Comparison of ENCODE assay signal across 8 cellular contexts in the genomic region with DNA sequence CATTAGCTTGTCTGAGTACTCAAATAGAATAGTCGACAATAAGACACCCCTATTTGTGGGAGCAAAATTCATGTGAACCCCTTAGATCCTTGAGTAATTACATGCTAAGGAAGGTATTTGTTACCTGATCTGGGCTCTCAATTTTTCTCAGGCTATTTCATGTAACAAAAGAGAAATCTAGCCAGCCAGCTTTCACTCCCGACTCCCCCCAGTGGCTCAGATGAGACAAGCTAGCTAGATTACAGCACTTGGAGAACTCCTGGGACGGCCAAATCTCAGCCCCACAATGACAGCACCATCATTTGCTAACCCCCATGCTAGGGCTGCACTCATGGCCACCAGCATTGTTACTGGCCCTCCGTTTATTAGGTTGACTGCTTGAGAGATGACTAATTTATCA. TPM values are rescaled to one million over a fixed set of nuclear protein-coding genes. Genes with fewer than 3 reads are reported as not detected.
DNase-seq lines count a peak whose midpoint lies in the region; ATAC-seq, FAIRE-seq and TF ChIP-seq lines count a peak whose summit lies in the region.

No MANE protein-coding gene starts in this region.

- intact Hi-C loops in HepG2 (cut with micrococcal nuclease; ENCODE audit: unreplicated experiment): loop anchor here (2.0 to 5.0 kb wide), 2 partner anchors 115 to 154 kb away; no protein-coding TSS in a partner anchor
- intact Hi-C loops in activated T-helper 1 cell treated with anti-CD3 and anti-CD28 coated beads, Interleukin-12 subunit alpha, Interleukin-12 subunit beta, Interleukin-2, Interleukin-4 antibody, amounts not matched to agents 30 ng/mL and 10 ng/mL and 1 ng/mL, durations not matched to agents 14 hours and 24 hours and 36 hours (cut with micrococcal nuclease): no loop called here

- DNase-seq in NCI-H82 (lab: John Stamatoyannopoulos, UW) (peak; percentile 69), NCI-H82 treated with DMSO at 0.1 percent for 48 hours (lab: John Stamatoyannopoulos, UW; ENCODE audit: unreplicated experiment) (no peak), MG63 (peak; percentile 31), astrocyte of the cerebellum (ENCODE audit: low read depth) (peak; percentile 32), HepG2 (ENCODE audit: low spot score) (peak; percentile 27)
- no peak for DNase-seq in activated T-helper 1 cell treated with anti-CD3 and anti-CD28 coated beads, Interleukin-12 subunit alpha, Interleukin-12 subunit beta, Interleukin-2, Interleukin-4 antibody, amounts not matched to agents 30 ng/mL and 10 ng/mL and 1 ng/mL, durations not matched to agents 14 hours and 24 hours and 36 hours (ENCODE audit: low spot score)
- DNase-seq in activated T-cell treated with anti-CD3 and anti-CD28 coated beads, Interleukin-2, amount 50 U/mL, for 24 hours: no peak

- no peak overlapping the region for H3K27ac ChIP-seq in HepG2 (ENCODE audit: extremely low read length, insufficient read depth, low read length)

- H3K27me3 Mint-ChIP-seq in activated T-helper 1 cell treated with anti-CD3 and anti-CD28 coated beads, Interleukin-12 subunit alpha, Interleukin-12 subunit beta, Interleukin-2, Interleukin-4 antibody, amounts not matched to agents 30 ng/mL and 10 ng/mL and 1 ng/mL, durations not matched to agents 14 hours and 24 hours and 36 hours (ENCODE audit: insufficient read depth): peaks cover 3% of the 10 kb centered on the region
- peaks cover 31% of the 10 kb centered on the region for H3K27me3 Mint-ChIP-seq in activated T-cell treated with anti-CD3 and anti-CD28 coated beads, Interleukin-2, amount 50 U/mL, for 24 hours

- BruUV-seq in HepG2 (replicated peaks; lab: Mats Ljungman, UMichigan): no TSS peak

- TF ChIP-seq POLR2A in HepG2 (IDR thresholded peaks at IDR 0.05; ENCODE audit: insufficient read depth in 1 of 2, low read depth in 2 of 2, low read length in 2 of 2): no peak

- no peak overlapping the region for H3K4me3 Mint-ChIP-seq in activated T-helper 1 cell treated with anti-CD3 and anti-CD28 coated beads, Interleukin-12 subunit alpha, Interleukin-12 subunit beta, Interleukin-2, Interleukin-4 antibody, amounts not matched to agents 30 ng/mL and 10 ng/mL and 1 ng/mL, durations not matched to agents 14 hours and 24 hours and 36 hours
- no peak overlapping the region for H3K4me3 Mint-ChIP-seq in activated T-cell treated with anti-CD3 and anti-CD28 coated beads, Interleukin-2, amount 50 U/mL, for 24 hours

- H3K36me3 ChIP-seq in MG63 (no peaks in the 10 kb centered on the region), HepG2 (replicated peaks in 1 of 2; ENCODE audit: control insufficient read depth in 1 of 2, insufficient read depth in 2 of 2, low read length in 2 of 2) (no peaks in the 10 kb centered on the region)

- TF ChIP-seq EP300 in HepG2 (IDR thresholded peaks at IDR 0.05; ENCODE audit: low read depth in 2 of 2, low read length in 2 of 2) (no peak), HepG2 (CRISPR knock-in tag; IDR thresholded peaks at IDR 0.05; ENCODE audit: borderline replicate concordance) (no peak)

- POLR2A ChIA-PET in HepG2 (lab: Yijun Ruan, JAX): no interaction called here

- no peaks in the 10 kb centered on the region for H3K4me1 ChIP-seq in HepG2 (ENCODE audit: insufficient read depth, low read length)

- H3K9me3 ChIP-seq in MG63 (no peaks in the 10 kb centered on the region), HepG2 (ENCODE audit: low read length) (no peaks in the 10 kb centered on the region)

- H3K9me3 Mint-ChIP-seq in activated T-helper 1 cell treated with anti-CD3 and anti-CD28 coated beads, Interleukin-12 subunit alpha, Interleukin-12 subunit beta, Interleukin-2, Interleukin-4 antibody, amounts not matched to agents 30 ng/mL and 10 ng/mL and 1 ng/mL, durations not matched to agents 14 hours and 24 hours and 36 hours: no peaks in the 10 kb centered on the region
- no peaks in the 10 kb centered on the region for H3K9me3 Mint-ChIP-seq in activated T-cell treated with anti-CD3 and anti-CD28 coated beads, Interleukin-2, amount 50 U/mL, for 24 hours

- H2AFZ ChIP-seq in HepG2 (ENCODE audit: low read length): no peak overlapping the region

- TF ChIP-seq CTCF in astrocyte of the cerebellum (IDR thresholded peaks at IDR 0.05; ENCODE audit: low read depth, low read length, missing control alignments): peak; percentile 89
- TF ChIP-seq CTCF in HepG2 (CRISPR knock-in tag; IDR thresholded peaks at IDR 0.05): peak; percentile 54

- no peaks in the 10 kb centered on the region for H3K4me1 Mint-ChIP-seq in activated T-helper 1 cell treated with anti-CD3 and anti-CD28 coated beads, Interleukin-12 subunit alpha, Interleukin-12 subunit beta, Interleukin-2, Interleukin-4 antibody, amounts not matched to agents 30 ng/mL and 10 ng/mL and 1 ng/mL, durations not matched to agents 14 hours and 24 hours and 36 hours (ENCODE audit: low read depth)
- no peaks in the 10 kb centered on the region for H3K4me1 Mint-ChIP-seq in activated T-cell treated with anti-CD3 and anti-CD28 coated beads, Interleukin-2, amount 50 U/mL, for 24 hours (ENCODE audit: low read depth)

- no peaks in the 10 kb centered on the region for H3K36me3 Mint-ChIP-seq in activated T-helper 1 cell treated with anti-CD3 and anti-CD28 coated beads, Interleukin-12 subunit alpha, Interleukin-12 subunit beta, Interleukin-2, Interleukin-4 antibody, amounts not matched to agents 30 ng/mL and 10 ng/mL and 1 ng/mL, durations not matched to agents 14 hours and 24 hours and 36 hours (ENCODE audit: low read depth)
- H3K36me3 Mint-ChIP-seq in activated T-cell treated with anti-CD3 and anti-CD28 coated beads, Interleukin-2, amount 50 U/mL, for 24 hours (ENCODE audit: low read depth): no peaks in the 10 kb centered on the region

- no peak overlapping the region for H3K9ac ChIP-seq in HepG2 (ENCODE audit: insufficient read depth, low read depth, low read length)

- no peak overlapping the region for H3K4me2 ChIP-seq in HepG2 (ENCODE audit: low read depth, low read length)

- CTCF ChIA-PET in HepG2 (lab: Yijun Ruan, JAX; ENCODE audit: low intra/inter-chr PET ratio, low total read pairs): interaction anchor here (0.9 to 4.0 kb wide), 4 partner anchors 95 to 220 kb away, joined by 3 to 109 read pairs (median 23); no protein-coding TSS in a partner anchor

- H3K27ac Mint-ChIP-seq in activated T-helper 1 cell treated with anti-CD3 and anti-CD28 coated beads, Interleukin-12 subunit alpha, Interleukin-12 subunit beta, Interleukin-2, Interleukin-4 antibody, amounts not matched to agents 30 ng/mL and 10 ng/mL and 1 ng/mL, durations not matched to agents 14 hours and 24 hours and 36 hours: no peak overlapping the region
- no peak overlapping the region for H3K27ac Mint-ChIP-seq in activated T-cell treated with anti-CD3 and anti-CD28 coated beads, Interleukin-2, amount 50 U/mL, for 24 hours

- in situ Hi-C loops in astrocyte of the cerebellum (cut with HindIII; ENCODE audit: low sequenced_read_pairs): no loop called here
- in situ Hi-C loops in HepG2 (cut with HindIII; ENCODE audit: extremely low pct_ligation_motif_present, low pct_unique_long_range_greater_than_20kb): no loop called here

- ATAC-seq in HepG2 (peak; percentile 68), HG03521 (IDR thresholded peaks at IDR 0.05; ENCODE audit: unreplicated experiment) (no peak)

- no peaks in the 10 kb centered on the region for H3K79me2 ChIP-seq in HepG2 (ENCODE audit: insufficient read depth, low read length)

- peak; percentile 65 for FAIRE-seq in HepG2 (lab: Jason Lieb, UNC)

- TF ChIP-seq RAD21 in HepG2 (CRISPR knock-in tag; IDR thresholded peaks at IDR 0.05): peak; percentile 48; the same call in 1 of the 2 replicates

- no peaks in the 10 kb centered on the region for H4K20me1 ChIP-seq in HepG2 (ENCODE audit: insufficient read depth, low read length)

- H3K27me3 ChIP-seq in MG63 (no peaks in the 10 kb centered on the region), HepG2 (ENCODE audit: control insufficient read depth in 1 of 2, insufficient read depth in 2 of 2, low read length in 2 of 2) (no peaks in the 10 kb centered on the region; a peak in 2 of 5 replicates)

- 6% methylated on average over 3 of the region's 4 CpGs for WGBS in HepG2 (ENCODE audit: low lambda C conversion rate)

- H3K4me3 ChIP-seq in MG63 (no peak overlapping the region), astrocyte of the cerebellum (ENCODE audit: low read depth, low read length) (no peak overlapping the region), HepG2 (replicated peaks in 1 of 3; ENCODE audit: insufficient read depth in 1 of 3, low read depth in 2 of 3, low read length in 3 of 3) (no peak overlapping the region)

RNA-seq across cellular contexts. Expression of a gene that starts 41.3 kb away (rescaled TPM):
- total RNA-seq in MG63 (2014; rRNA removed; shearing (Covaris generic); ENCODE audit: low replicate concordance): 0.30 and 0.67 TPM in 2 replicates
- total RNA-seq in HepG2 (2016; rRNA removed; fragmentation: Illumina TruSeq; extraction: Trizol): 0.59 and 0.86 TPM in 2 replicates
- total RNA-seq in HepG2 (2016; cell fraction: cytosol; rRNA removed; fragmentation: Illumina TruSeq; extraction: Trizol; ENCODE audit: low read depth): 0.10 TPM in 1 of 2 replicates, not detected in the other
- total RNA-seq in HepG2 (2016; cell fraction: insoluble cytoplasmic fraction; rRNA removed; fragmentation: Illumina TruSeq; extraction: Trizol): 0.82 and 0.89 TPM in 2 replicates
- 0.31 and 0.37 TPM in 2 replicates for total RNA-seq in HepG2 (2016; cell fraction: membrane; rRNA removed; fragmentation: Illumina TruSeq; extraction: Trizol)
- total RNA-seq in HepG2 (2016; cell fraction: nucleus; rRNA removed; fragmentation: Illumina TruSeq; extraction: Trizol): 1.6 and 2.0 TPM in 2 replicates
- 1.0 and 1.5 TPM in 2 replicates for polyA plus RNA-seq in HepG2 (2011; rRNA removed)
- 0.38 and 0.44 TPM in 2 replicates for polyA plus RNA-seq in HepG2 (2011; cell fraction: cytosol; rRNA removed)
- 2.3 and 2.8 TPM in 2 replicates for polyA plus RNA-seq in HepG2 (2011; cell fraction: nucleus; rRNA removed)
- polyA plus RNA-seq in HepG2 (2012): 1.0 and 1.7 TPM in 2 replicates
- 0.06 TPM in 1 of 2 replicates, not detected in the other for polyA plus RNA-seq in HepG2 (2016; cell fraction: cytosol; fragmentation: Illumina TruSeq; extraction: Trizol; ENCODE audit: low read depth)
- polyA plus RNA-seq in HepG2 (2016; cell fraction: insoluble cytoplasmic fraction; fragmentation: Illumina TruSeq; extraction: Trizol; ENCODE audit: low read depth): 0.37 TPM in 2 replicates
- 0.20 and 0.24 TPM in 2 replicates for polyA plus RNA-seq in HepG2 (2016; cell fraction: membrane; fragmentation: Illumina TruSeq; extraction: Trizol; ENCODE audit: low read depth)
- 2.0 and 2.3 TPM in 2 replicates for polyA plus RNA-seq in HepG2 (2016; cell fraction: nucleus; fragmentation: Illumina TruSeq; extraction: Trizol; ENCODE audit: insufficient read depth, low read depth)
- polyA minus RNA-seq in HepG2 (2011; rRNA and poly(A)+ RNA removed; ENCODE audit: low replicate concordance): 1.5 TPM in 1 of 2 replicates, not detected in the other
- 0.26 and 0.49 TPM in 2 replicates for polyA minus RNA-seq in HepG2 (2011; cell fraction: cytosol; rRNA and poly(A)+ RNA removed)
- polyA minus RNA-seq in HepG2 (2011; cell fraction: nucleus; rRNA and poly(A)+ RNA removed): 4.9 and 5.5 TPM in 2 replicates
- 0.15 TPM in 1 of 2 replicates, not detected in the other for total RNA-seq in activated T-helper 1 cell treated with anti-CD3 and anti-CD28 coated beads, Interleukin-12 subunit alpha, Interleukin-12 subunit beta, Interleukin-2, Interleukin-4 antibody, amounts not matched to agents 30 ng/mL and 10 ng/mL and 1 ng/mL, durations not matched to agents 14 hours and 24 hours and 36 hours

RNA-seq across cellular contexts. Expression of a gene that starts 44.4 kb away (rescaled TPM):
- total RNA-seq in MG63 (2014; rRNA removed; shearing (Covaris generic); ENCODE audit: low replicate concordance): 0.69 TPM in 1 of 2 replicates, not detected in the other
- 9.1 and 10.9 TPM in 2 replicates for total RNA-seq in HepG2 (2016; rRNA removed; fragmentation: Illumina TruSeq; extraction: Trizol)
- total RNA-seq in HepG2 (2016; cell fraction: cytosol; rRNA removed; fragmentation: Illumina TruSeq; extraction: Trizol; ENCODE audit: low read depth): 1.5 and 2.4 TPM in 2 replicates
- 9.6 and 9.7 TPM in 2 replicates for total RNA-seq in HepG2 (2016; cell fraction: insoluble cytoplasmic fraction; rRNA removed; fragmentation: Illumina TruSeq; extraction: Trizol)
- 6.7 and 9.2 TPM in 2 replicates for total RNA-seq in HepG2 (2016; cell fraction: membrane; rRNA removed; fragmentation: Illumina TruSeq; extraction: Trizol)
- 13.6 and 15.6 TPM in 2 replicates for total RNA-seq in HepG2 (2016; cell fraction: nucleus; rRNA removed; fragmentation: Illumina TruSeq; extraction: Trizol)
- polyA plus RNA-seq in HepG2 (2011; rRNA removed): 23.0 and 23.9 TPM in 2 replicates
- polyA plus RNA-seq in HepG2 (2011; cell fraction: cytosol; rRNA removed): 28.9 and 50.2 TPM in 2 replicates
- polyA plus RNA-seq in HepG2 (2011; cell fraction: nucleus; rRNA removed): 15.5 and 19.9 TPM in 2 replicates
- polyA plus RNA-seq in HepG2 (2012): 25.6 and 28.5 TPM in 2 replicates
- polyA plus RNA-seq in HepG2 (2016; cell fraction: cytosol; fragmentation: Illumina TruSeq; extraction: Trizol; ENCODE audit: low read depth): 2.6 and 3.1 TPM in 2 replicates
- polyA plus RNA-seq in HepG2 (2016; cell fraction: insoluble cytoplasmic fraction; fragmentation: Illumina TruSeq; extraction: Trizol; ENCODE audit: low read depth): 4.9 and 8.2 TPM in 2 replicates
- 2.7 and 2.9 TPM in 2 replicates for polyA plus RNA-seq in HepG2 (2016; cell fraction: membrane; fragmentation: Illumina TruSeq; extraction: Trizol; ENCODE audit: low read depth)
- polyA plus RNA-seq in HepG2 (2016; cell fraction: nucleus; fragmentation: Illumina TruSeq; extraction: Trizol; ENCODE audit: insufficient read depth, low read depth): 8.2 and 8.3 TPM in 2 replicates
- polyA minus RNA-seq in HepG2 (2011; rRNA and poly(A)+ RNA removed; ENCODE audit: low replicate concordance): 67.8 TPM in 1 of 2 replicates, not detected in the other
- 24.8 and 37.2 TPM in 2 replicates for polyA minus RNA-seq in HepG2 (2011; cell fraction: cytosol; rRNA and poly(A)+ RNA removed)
- polyA minus RNA-seq in HepG2 (2011; cell fraction: nucleus; rRNA and poly(A)+ RNA removed): 31.2 and 42.5 TPM in 2 replicates
- 0.23 and 0.24 TPM in 2 replicates for total RNA-seq in activated T-helper 1 cell treated with anti-CD3 and anti-CD28 coated beads, Interleukin-12 subunit alpha, Interleukin-12 subunit beta, Interleukin-2, Interleukin-4 antibody, amounts not matched to agents 30 ng/mL and 10 ng/mL and 1 ng/mL, durations not matched to agents 14 hours and 24 hours and 36 hours

Comparison
In these comparisons a context has a peak if more than half of its experiments do, and no peak if none do; other contexts are left out.
1. DNase-seq: peak in NCI-H82 (single experiment), MG63 (single experiment), astrocyte of the cerebellum (single experiment) and HepG2 (single experiment); none in NCI-H82 treated with DMSO at 0.1 percent for 48 hours (single experiment), activated T-helper 1 cell treated with anti-CD3 and anti-CD28 coated beads, Interleukin-12 subunit alpha, Interleukin-12 subunit beta, Interleukin-2, Interleukin-4 antibody, amounts not matched to agents 30 ng/mL and 10 ng/mL and 1 ng/mL, durations not matched to agents 14 hours and 24 hours and 36 hours (single experiment) and activated T-cell treated with anti-CD3 and anti-CD28 coated beads, Interleukin-2, amount 50 U/mL, for 24 hours (single experiment).